Comparison of ENCODE assay signal across 2 cellular contexts in the genomic region with DNA sequence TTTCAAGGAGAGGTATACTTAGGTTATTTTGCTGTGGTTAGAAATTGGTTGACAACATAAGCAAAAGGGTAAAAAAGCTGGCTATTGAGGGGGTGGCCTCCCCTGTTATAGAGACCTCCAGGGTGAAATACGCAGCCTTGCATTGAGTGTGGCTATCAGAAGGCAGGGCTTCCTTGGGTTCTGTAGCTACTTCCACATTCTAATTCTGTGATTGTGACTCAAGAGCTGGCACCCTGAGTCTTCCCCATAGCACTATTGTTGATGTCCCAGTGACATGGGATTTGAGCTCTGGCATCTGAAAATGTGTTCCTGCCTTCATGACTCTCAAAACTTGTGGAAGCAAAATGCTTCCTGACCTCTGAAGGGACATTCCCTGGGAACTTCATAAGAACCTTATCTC. TPM values are rescaled to one million over a fixed set of nuclear protein-coding genes. Genes with fewer than 3 reads are reported as not detected.
"Had no signal": no experiment of that assay in that cellular context is flagged by ENCODE, and none has a peak within 500 bp of the region (broad histone marks: within the 10 kb centered on the region; RNA-seq: fewer than 3 reads in every experiment).

No MANE protein-coding gene starts in this region.

RNA-seq across cellular contexts. Expression of a gene that starts 38.7 kb away (rescaled TPM):
- total RNA-seq: gastrocnemius medialis, mononuclear cell had no signal
